13 cellular contexts compared by ENCODE assay signal in genomic region chr22:46111645-46112306, GRCh38. TPM values are rescaled to one million over a fixed set of nuclear protein-coding genes. Genes with fewer than 3 reads are reported as not detected.
DNase-seq lines count a peak whose midpoint lies in the region; ATAC-seq lines count a peak whose summit lies in the region.
"Had no signal": no experiment of that assay in that cellular context is flagged by ENCODE, and none has a peak within 500 bp of the region (broad histone marks: within the 10 kb centered on the region; RNA-seq: fewer than 3 reads in every experiment).

No MANE protein-coding gene starts in this region.

- peak; percentile 60 for DNase-seq in left cardiac atrium
- DNase-seq in cardiac septum (ENCODE audit: low spot score) = no peak
- peak; percentile 75 for DNase-seq in fibroblast of gingiva (ENCODE audit: low read depth)
- DNase-seq in posterior vena cava (ENCODE audit: low spot score) = peak; percentile 87
- DNase-seq in left colon = no peak
- no peak for DNase-seq in cortex of kidney (lab: John Stamatoyannopoulos, UW)
- DNase-seq: activated gamma-delta T cell; hippocampal formation; MM.1S; NCI-H526; stimulated activated CD4-positive, alpha-beta T cell treated with anti-CD3 and anti-CD28 coated beads, Interleukin-12 subunit alpha, Interleukin-12 subunit beta, amount 100 ng/mL, for 4 hours had no signal

- ATAC-seq in left cardiac atrium = peak in 1 of 2 donors; percentile 14
- ATAC-seq in left colon = no peak
- ATAC-seq in HG03439 (IDR thresholded peaks at IDR 0.05; ENCODE audit: unreplicated experiment) = no peak
- ATAC-seq in HG02571 (IDR thresholded peaks at IDR 0.05; ENCODE audit: unreplicated experiment) = no peak

- intact Hi-C loops in left cardiac atrium (cut with DNase I) = loop anchor here in 1 of 2 donors (5.0 kb wide), 1 partner anchor 34 kb away; no protein-coding TSS in a partner anchor
- intact Hi-C loops in cardiac septum (cut with DNase I) = no loop called here
- intact Hi-C loops in posterior vena cava (cut with DNase I) = no loop called here
- intact Hi-C loops in left colon (cut with DNase I, micrococcal nuclease) = no loop called here

RNA-seq across cellular contexts. Expression of gene PPARA, which starts 38.5 kb away (rescaled TPM):
- total RNA-seq in left cardiac atrium (10 to 100 TPM; 49.6 to 66.2 TPM), cardiac septum (78.8 TPM), posterior vena cava (10 to 100 TPM; 22.8 to 27.7 TPM), left colon (10 to 100 TPM; 70.4 to 73.9 TPM)

Comparison
In these comparisons a context has a peak if more than half of its experiments do, and no peak if none do; other contexts are left out.
1. DNase-seq: peak in left cardiac atrium (single experiment), fibroblast of gingiva (single experiment) and posterior vena cava (single experiment); none in cardiac septum (single experiment), left colon (0 of 2) and cortex of kidney (single experiment).